ENCODE assay signal across 11 cellular contexts in genomic region chr5:143311428-143311827, GRCh38.
DNase-seq lines count a peak whose midpoint lies in the region; ATAC-seq and TF ChIP-seq lines count a peak whose summit lies in the region.
"Had no signal": no experiment of that assay in that cellular context is flagged by ENCODE, and none has a peak within 500 bp of the region (broad histone marks: within the 10 kb centered on the region; RNA-seq: fewer than 3 reads in every experiment).

No MANE protein-coding gene starts in this region.

- H3K27ac ChIP-seq in GM23248 (peak overlapping the region; percentile 79), PC-9 (peak overlapping the region; percentile 23; the same call in 1 of the 2 replicates), epithelial cell of prostate (peak overlapping the region; percentile 78)

- peak overlapping the region; percentile 36; the same call in 1 of the 2 replicates for H3K9ac ChIP-seq in GM23248

- POLR2A ChIA-PET in PC-9 (lab: Charles Lee; ENCODE audit: unreplicated experiment): interaction anchor here (0.9 kb wide), 1 partner anchor 87 kb away, joined by 12 read pairs; no protein-coding TSS in a partner anchor

- in situ Hi-C loops in GM23248 (cut with MboI): no loop called here

- peak; percentile 86 for DNase-seq in GM23248
- DNase-seq in PC-9: peak; percentile 6 to 77
- DNase-seq in epithelial cell of prostate (ENCODE audit: low read depth, low spot score): peak; percentile 90
- DNase-seq in skeletal muscle cell (ENCODE audit: low read depth): peak; percentile 62
- DNase-seq: activated CD4-positive, alpha-beta T cell treated with anti-CD3 and anti-CD28 coated beads, Interleukin-2, amount 50 U/mL, for 48 hours; activated naive CD4-positive, alpha-beta T cell treated with anti-CD3 and anti-CD28 coated beads, Interleukin-2, amount 50 U/mL, for 16 hours; NCI-H1105 treated with DMSO at 0.1 percent for 48 hours; NCI-H69 had no signal

- WGBS in GM23248 (ENCODE audit: low coverage in 1 of 2, low lambda C conversion rate in 2 of 2, missing lambda C conversion rate in 2 of 2), 2 experiments: 23 to 24% methylated on average over 5 of the region's 5 CpGs

- no peaks in the 10 kb centered on the region for H4K20me1 ChIP-seq in GM23248 (ENCODE audit: insufficient read depth)
- H4K20me1 ChIP-seq in PC-9 (ENCODE audit: insufficient read depth): no peaks in the 10 kb centered on the region

- no peak overlapping the region for H3K4me3 ChIP-seq in GM23248
- no peak overlapping the region for H3K4me3 ChIP-seq in PC-9
- no peak overlapping the region for H3K4me3 ChIP-seq in skeletal muscle cell (ENCODE audit: low read depth, low read length)

- no peak overlapping the region for H2AFZ ChIP-seq in GM23248
- no peak overlapping the region for H2AFZ ChIP-seq in PC-9

- H3K9me2 ChIP-seq in GM23248 (ENCODE audit: insufficient read depth) (no peaks in the 10 kb centered on the region), PC-9 (ENCODE audit: insufficient read depth) (no peaks in the 10 kb centered on the region)

- ATAC-seq in HG02759 (IDR thresholded peaks at IDR 0.05; ENCODE audit: unreplicated experiment) (no peak), GM21825 (IDR thresholded peaks at IDR 0.05; ENCODE audit: unreplicated experiment) (no peak), HG02884 (IDR thresholded peaks at IDR 0.05; ENCODE audit: unreplicated experiment) (no peak)

- H3K4me2 ChIP-seq in GM23248 (ENCODE audit: unreplicated experiment) (peak overlapping the region; percentile 6), PC-9 (peak overlapping the region; percentile 14; the same call in 1 of the 2 replicates)

- H3K9me3 ChIP-seq in GM23248 (ENCODE audit: low read depth) (no peaks in the 10 kb centered on the region), PC-9 (ENCODE audit: insufficient read depth, low read depth) (no peaks in the 10 kb centered on the region; the same call in 1 of the 2 replicates)

- no peak for TF ChIP-seq CTCF in PC-9 (conservative IDR thresholded peaks at IDR 0.05)

- peaks cover 58% of the 10 kb centered on the region for H3K36me3 ChIP-seq in GM23248 (ENCODE audit: low read depth)
- H3K36me3 ChIP-seq in PC-9 (ENCODE audit: low read depth): 0 out of 2 replicates have a peak, but pooled peaks cover 31% of the 10 kb centered on the region

- no TSS peak for BruUV-seq in PC-9 (replicated peaks; lab: Mats Ljungman, UMichigan)

- H3K4me1 ChIP-seq in GM23248 (ENCODE audit: insufficient read depth): peaks cover 73% of the 10 kb centered on the region
- H3K4me1 ChIP-seq in PC-9 (replicated peaks; ENCODE audit: insufficient read depth): peaks cover 54% of the 10 kb centered on the region

- H3F3A ChIP-seq in GM23248 (ENCODE audit: insufficient read depth) (peaks cover 87% of the 10 kb centered on the region), PC-9 (ENCODE audit: insufficient read depth, low read depth) (peaks cover 22% of the 10 kb centered on the region)

- intact Hi-C loops in PC-9 (cut with micrococcal nuclease; ENCODE audit: unreplicated experiment): loop anchor here (5.0 kb wide), 2 partner anchors 69 to 124 kb away; no protein-coding TSS in a partner anchor

- peaks cover 98% of the 10 kb centered on the region for H3K79me2 ChIP-seq in GM23248 (ENCODE audit: insufficient read depth)
- H3K79me2 ChIP-seq in PC-9 (ENCODE audit: low read depth): no peaks in the 10 kb centered on the region; the same call in 1 of the 2 replicates

- H3K27me3 ChIP-seq in GM23248 (replicated peaks; ENCODE audit: insufficient read depth) (no peaks in the 10 kb centered on the region), PC-9 (ENCODE audit: insufficient read depth, low read depth) (no peaks in the 10 kb centered on the region)

- CTCF ChIA-PET in PC-9 (lab: Charles Lee): no interaction called here

Comparison
In these comparisons a context has a peak if more than half of its experiments do, and no peak if none do; other contexts are left out.
1. H3K27ac ChIP-seq: peak in every context shown above with its lines; median percentile 79 in GM23248; 78 in epithelial cell of prostate; 23 in PC-9.